In genomic region chr17:38351412-38352222, GRCh38 we compare ENCODE assay signal across 8 cellular contexts. TPM values are rescaled to one million over a fixed set of nuclear protein-coding genes. Genes with fewer than 3 reads are reported as not detected.
DNase-seq lines count a peak whose midpoint lies in the region; ATAC-seq and TF ChIP-seq lines count a peak whose summit lies in the region.

SOCS7 (plus strand) TSS chr17:38351844; CDS start chr17:38352053, 209 bp downstream.

- H3K9me2 ChIP-seq in DOHH2 (replicated peaks; ENCODE audit: control insufficient read depth, low read length) = no peaks in the 10 kb centered on the region
- no peaks in the 10 kb centered on the region for H3K9me2 ChIP-seq in GM23338 (ENCODE audit: insufficient read depth)

- H3K36me3 ChIP-seq in DOHH2 (ENCODE audit: control insufficient read depth, low read length) (no peaks in the 10 kb centered on the region), GM23338 (ENCODE audit: insufficient read depth) (no peaks in the 10 kb centered on the region)

- peaks cover 41% of the 10 kb centered on the region for H3K4me1 ChIP-seq in DOHH2 (ENCODE audit: control insufficient read depth, low read length)
- peaks cover 43% of the 10 kb centered on the region for H3K4me1 ChIP-seq in GM23338 (ENCODE audit: insufficient read depth)

- H3K4me2 ChIP-seq in DOHH2 (ENCODE audit: low read length) (peak within 1 kb of the TSS; percentile 99), GM23338 (peak within 1 kb of the TSS; percentile 96)

- ATAC-seq in GM23338 = peak; percentile 78
- ATAC-seq in activated T-helper 17 cell treated with anti-CD3 and anti-CD28 coated beads, Interleukin-2, amount 50 U/mL, for 72 hours (replicated peaks) = peak; percentile 94
- ATAC-seq in natural killer cell treated with Interleukin-12 subunit alpha and Interleukin-12 subunit beta and Interleukin-15 and Interleukin-18, amount 100 ng/mL, for 72 hours = peak; percentile 96 to 98

- H3K36me3 Mint-ChIP-seq in GM23338 (ENCODE audit: low read depth) = no peaks in the 10 kb centered on the region; the same call in 2 of the 3 replicates
- no peaks in the 10 kb centered on the region for H3K36me3 Mint-ChIP-seq in activated T-helper 17 cell treated with anti-CD3 and anti-CD28 coated beads, Interleukin-2, amount 50 U/mL, for 72 hours (ENCODE audit: low read depth)
- no peaks in the 10 kb centered on the region for H3K36me3 Mint-ChIP-seq in natural killer cell treated with Interleukin-12 subunit alpha and Interleukin-12 subunit beta and Interleukin-15 and Interleukin-18, amount 100 ng/mL, for 72 hours

- DNase-seq in GM23338 (ENCODE audit: low spot score) = peak; percentile 95
- DNase-seq in LHCN-M2 (ENCODE audit: low read depth) = peak; percentile 87
- DNase-seq in RPMI7951 (ENCODE audit: low read depth) = peak; percentile 90
- DNase-seq in fibroblast of pulmonary artery (ENCODE audit: low read depth) = peak; percentile 91
- peak; percentile 92 for DNase-seq in natural killer cell treated with Interleukin-12 subunit alpha and Interleukin-12 subunit beta and Interleukin-15 and Interleukin-18, amount 100 ng/mL, for 72 hours (ENCODE audit: low spot score)
- peak; percentile 92 for DNase-seq in stimulated activated naive CD4-positive, alpha-beta T cell treated with Interleukin-2 at 50 U/mL for 16 hours (lab: John Stamatoyannopoulos, UW)

- H3K4me3 Mint-ChIP-seq in GM23338 = peak within 1 kb of the TSS; percentile 74
- peak within 1 kb of the TSS; percentile 90 for H3K4me3 Mint-ChIP-seq in activated T-helper 17 cell treated with anti-CD3 and anti-CD28 coated beads, Interleukin-2, amount 50 U/mL, for 72 hours
- H3K4me3 Mint-ChIP-seq in natural killer cell treated with Interleukin-12 subunit alpha and Interleukin-12 subunit beta and Interleukin-15 and Interleukin-18, amount 100 ng/mL, for 72 hours = peak within 1 kb of the TSS; percentile 98

- no peaks in the 10 kb centered on the region for H3K9me3 Mint-ChIP-seq in GM23338
- no peaks in the 10 kb centered on the region for H3K9me3 Mint-ChIP-seq in activated T-helper 17 cell treated with anti-CD3 and anti-CD28 coated beads, Interleukin-2, amount 50 U/mL, for 72 hours
- H3K9me3 Mint-ChIP-seq in natural killer cell treated with Interleukin-12 subunit alpha and Interleukin-12 subunit beta and Interleukin-15 and Interleukin-18, amount 100 ng/mL, for 72 hours = no peaks in the 10 kb centered on the region

- H3K27me3 Mint-ChIP-seq in GM23338 (ENCODE audit: insufficient read depth, low read depth, poor library complexity) = peaks cover 11% of the 10 kb centered on the region
- no peaks in the 10 kb centered on the region for H3K27me3 Mint-ChIP-seq in activated T-helper 17 cell treated with anti-CD3 and anti-CD28 coated beads, Interleukin-2, amount 50 U/mL, for 72 hours
- H3K27me3 Mint-ChIP-seq in natural killer cell treated with Interleukin-12 subunit alpha and Interleukin-12 subunit beta and Interleukin-15 and Interleukin-18, amount 100 ng/mL, for 72 hours = no peaks in the 10 kb centered on the region

- H2AFZ ChIP-seq in GM23338 = no peak within 1 kb of the TSS

- H3K27ac Mint-ChIP-seq in GM23338 = peak within 1 kb of the TSS; percentile 92
- H3K27ac Mint-ChIP-seq in activated T-helper 17 cell treated with anti-CD3 and anti-CD28 coated beads, Interleukin-2, amount 50 U/mL, for 72 hours = peak within 1 kb of the TSS; percentile 88
- H3K27ac Mint-ChIP-seq in natural killer cell treated with Interleukin-12 subunit alpha and Interleukin-12 subunit beta and Interleukin-15 and Interleukin-18, amount 100 ng/mL, for 72 hours = peak within 1 kb of the TSS; percentile 88 to 89

- H3F3A ChIP-seq in DOHH2 (ENCODE audit: control insufficient read depth, insufficient read depth) (0 out of 2 replicates have a peak, but pooled peaks cover 6% of the 10 kb centered on the region), GM23338 (replicated peaks; ENCODE audit: low read depth) (peaks cover 24% of the 10 kb centered on the region; the same call in 1 of the 2 replicates)

- no peaks in the 10 kb centered on the region for H3K9me3 ChIP-seq in DOHH2 (ENCODE audit: control insufficient read depth, insufficient read depth, low read length)

- H3K27ac ChIP-seq in DOHH2 (ENCODE audit: low read depth, low read length) = peak within 1 kb of the TSS; percentile 48
- peak within 1 kb of the TSS; percentile 46; the same call in 1 of the 2 replicates for H3K27ac ChIP-seq in GM23338 (ENCODE audit: low read depth)

- TF ChIP-seq CTCF in DOHH2 (IDR thresholded peaks at IDR 0.05; ENCODE audit: low read depth, low read length, poor library complexity, severe bottlenecking) (no peak), GM23338 (conservative IDR thresholded peaks at IDR 0.05; ENCODE audit: low read depth in 2 of 2) (no peak), fibroblast of pulmonary artery (IDR thresholded peaks at IDR 0.05; ENCODE audit: low read length, missing control alignments) (no peak)

- H3K27me3 ChIP-seq in DOHH2 (ENCODE audit: control insufficient read depth, low read length) (no peaks in the 10 kb centered on the region), GM23338 (ENCODE audit: insufficient read depth) (peaks cover 5% of the 10 kb centered on the region; the same call in 1 of the 2 replicates)

- H3K4me1 Mint-ChIP-seq in GM23338 = peaks cover 45% of the 10 kb centered on the region
- H3K4me1 Mint-ChIP-seq in activated T-helper 17 cell treated with anti-CD3 and anti-CD28 coated beads, Interleukin-2, amount 50 U/mL, for 72 hours = peaks cover 26% of the 10 kb centered on the region
- H3K4me1 Mint-ChIP-seq in natural killer cell treated with Interleukin-12 subunit alpha and Interleukin-12 subunit beta and Interleukin-15 and Interleukin-18, amount 100 ng/mL, for 72 hours (ENCODE audit: low read depth in 2 of 2) = peaks cover 29 to 43% of the 10 kb centered on the region in 2 donors

- peaks cover 48% of the 10 kb centered on the region for H3K79me2 ChIP-seq in DOHH2 (ENCODE audit: control insufficient read depth, low read length)
- peaks cover 38% of the 10 kb centered on the region for H3K79me2 ChIP-seq in GM23338 (replicated peaks; ENCODE audit: insufficient read depth)

- H3K4me3 ChIP-seq in DOHH2 (ENCODE audit: low read length) (peak within 1 kb of the TSS; percentile 99), GM23338 (peak within 1 kb of the TSS; percentile 89), fibroblast of pulmonary artery (replicated peaks; ENCODE audit: low read depth, low read length) (peak within 1 kb of the TSS; percentile 71)

- H4K20me1 ChIP-seq in DOHH2 (ENCODE audit: control insufficient read depth, insufficient read depth, low read depth, low read length) (peaks cover 5% of the 10 kb centered on the region), GM23338 (replicated peaks; ENCODE audit: insufficient read depth) (peaks cover 19% of the 10 kb centered on the region)

TF ChIP-seq in GM23338, 12 proteins besides CTCF, POLR2A, EP300 and RAD21:
- TF ChIP-seq STAT1 (IDR thresholded peaks at IDR 0.05; ENCODE audit: unreplicated experiment) (no peak), POLR2AphosphoS5 (IDR thresholded peaks at IDR 0.05; ENCODE audit: low read depth) (peak; percentile 82), CREB1 (CRISPR knock-in tag; IDR thresholded peaks at IDR 0.05; ENCODE audit: low read depth) (peak; percentile 92)
TF ChIP-seq in GM23338: peak in this region for 2.

RNA-seq across cellular contexts. Expression of gene SOCS7, which starts in this region (rescaled TPM):
- total RNA-seq in GM23338 (2014; rRNA removed; shearing (Covaris generic)) = 26.1 and 29.2 TPM in 2 replicates
- 5.0 and 5.1 TPM in 2 replicates for polyA plus RNA-seq in GM23338 (2016; fragmentation: Nextera tagmentation; extraction: Ambion mirVana)
- 9.4 and 10.1 TPM in 2 replicates for total RNA-seq in LHCN-M2 (2014; rRNA removed)
- 7.3 TPM for polyA plus RNA-seq in LHCN-M2 (2012)
- 5.2 and 5.4 TPM in 2 replicates for total RNA-seq in RPMI7951 (2014; rRNA removed; shearing (Covaris generic))
- 10 to 100 TPM; 20.8 to 24.4 TPM for total RNA-seq in activated T-helper 17 cell treated with anti-CD3 and anti-CD28 coated beads, Interleukin-2, amount 50 U/mL, for 72 hours
- 10 to 100 TPM; 14.2 to 29.7 TPM for total RNA-seq in natural killer cell treated with Interleukin-12 subunit alpha and Interleukin-12 subunit beta and Interleukin-15 and Interleukin-18, amount 100 ng/mL, for 72 hours

Comparison
In these comparisons a context has a peak if more than half of its experiments do, and no peak if none do; other contexts are left out.
1. Peak in every context shown above with its lines: DNase-seq, ATAC-seq, H3K4me3 ChIP-seq and H3K27ac ChIP-seq.